ENCODE assay signal across 8 cellular contexts in the genomic region with DNA sequence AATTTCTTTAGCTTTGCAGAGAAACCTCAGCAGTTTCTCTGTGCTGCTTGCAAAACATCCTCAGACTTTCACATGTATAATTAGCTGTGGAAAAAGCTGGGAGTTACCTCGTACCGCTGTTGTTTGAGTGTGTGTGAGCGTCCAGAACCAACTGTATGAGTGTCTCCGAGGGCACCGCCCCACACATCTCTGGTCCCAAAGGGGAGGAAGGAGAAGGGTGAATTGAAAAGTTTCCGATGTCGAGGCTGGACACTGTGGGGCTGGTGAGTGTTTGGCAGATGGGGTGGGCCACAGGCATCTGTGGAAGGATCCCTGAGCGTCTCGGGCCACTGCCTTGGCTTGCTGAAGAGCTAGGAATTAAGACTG. TPM values are rescaled to one million over a fixed set of nuclear protein-coding genes. Genes with fewer than 3 reads are reported as not detected.
A peak's percentile ranks its signal among the peaks of the same experiment; 100 is the strongest.
DNase-seq lines count a peak whose midpoint lies in the region; ATAC-seq and TF ChIP-seq lines count a peak whose summit lies in the region.

No MANE protein-coding gene starts in this region.

- H3K4me1 ChIP-seq in BLaER1 (peaks cover 57% of the 10 kb centered on the region), osteoblast (ENCODE audit: insufficient read depth, low read length) (peaks cover 32% of the 10 kb centered on the region)

- H3K4me3 Mint-ChIP-seq in activated T-cell treated with anti-CD3 and anti-CD28 coated beads, Interleukin-2, amount 50 U/mL, for 24 hours: peak overlapping the region; percentile 91

- DNase-seq in HT1080 (ENCODE audit: low read depth) (peak; percentile 42), fibroblast of the aortic adventitia (ENCODE audit: low read depth) (peak; percentile 61), osteoblast (ENCODE audit: insufficient read length, low spot score, missing footprints) (peak; percentile 91)
- DNase-seq in activated T-cell treated with anti-CD3 and anti-CD28 coated beads, Interleukin-2, amount 50 U/mL, for 24 hours: peak; percentile 52

- H3K9me3 ChIP-seq in BLaER1: no peaks in the 10 kb centered on the region
- no peaks in the 10 kb centered on the region for H3K9me3 ChIP-seq in osteoblast (ENCODE audit: low read depth, low read length)

- H3K4me3 ChIP-seq in BLaER1: peak overlapping the region; percentile 75
- H3K4me3 ChIP-seq in fibroblast of the aortic adventitia (ENCODE audit: low read depth, low read length): peak overlapping the region; percentile 93
- peak overlapping the region; percentile 92 for H3K4me3 ChIP-seq in osteoblast (ENCODE audit: insufficient read depth, low read length)

- no peaks in the 10 kb centered on the region for H3K27me3 Mint-ChIP-seq in activated T-cell treated with anti-CD3 and anti-CD28 coated beads, Interleukin-2, amount 50 U/mL, for 24 hours

- H3K27ac ChIP-seq in BLaER1: peak overlapping the region; percentile 90
- H3K27ac ChIP-seq in osteoblast (ENCODE audit: low read depth, low read length): peak overlapping the region; percentile 93

- H3K36me3 Mint-ChIP-seq in activated T-cell treated with anti-CD3 and anti-CD28 coated beads, Interleukin-2, amount 50 U/mL, for 24 hours (ENCODE audit: low read depth): peaks cover 30% of the 10 kb centered on the region

- no peaks in the 10 kb centered on the region for H3K36me3 ChIP-seq in BLaER1
- H3K36me3 ChIP-seq in osteoblast (ENCODE audit: insufficient read depth, low read length): peaks cover 9% of the 10 kb centered on the region

- peak overlapping the region; percentile 97 for H3K27ac Mint-ChIP-seq in activated T-cell treated with anti-CD3 and anti-CD28 coated beads, Interleukin-2, amount 50 U/mL, for 24 hours

- H3K4me2 ChIP-seq in BLaER1: peak overlapping the region; percentile 98
- H3K4me2 ChIP-seq in osteoblast (ENCODE audit: insufficient read depth, low read length): peak overlapping the region; percentile 89

- H3K9ac ChIP-seq in BLaER1: peak overlapping the region; percentile 85

- TF ChIP-seq CTCF in fibroblast of the aortic adventitia (IDR thresholded peaks at IDR 0.05; ENCODE audit: insufficient read depth, low read length): no peak
- no peak for TF ChIP-seq CTCF in osteoblast (IDR thresholded peaks at IDR 0.05; ENCODE audit: extremely low read depth, low read depth, low read length)

- ATAC-seq in GM21390 (IDR thresholded peaks at IDR 0.05; ENCODE audit: unreplicated experiment): no peak
- no peak for ATAC-seq in GM21825 (IDR thresholded peaks at IDR 0.05; ENCODE audit: unreplicated experiment)
- no peak for ATAC-seq in HG03045 (IDR thresholded peaks at IDR 0.05; ENCODE audit: unreplicated experiment)

- H3K9me3 Mint-ChIP-seq in activated T-cell treated with anti-CD3 and anti-CD28 coated beads, Interleukin-2, amount 50 U/mL, for 24 hours: no peaks in the 10 kb centered on the region

- H3K27me3 ChIP-seq in BLaER1: no peaks in the 10 kb centered on the region
- no peaks in the 10 kb centered on the region for H3K27me3 ChIP-seq in osteoblast (ENCODE audit: insufficient read depth, low read length)

- peaks cover 62% of the 10 kb centered on the region for H3K79me2 ChIP-seq in osteoblast (ENCODE audit: insufficient read depth, low read length)

- peaks cover 74% of the 10 kb centered on the region for H3K4me1 Mint-ChIP-seq in activated T-cell treated with anti-CD3 and anti-CD28 coated beads, Interleukin-2, amount 50 U/mL, for 24 hours (ENCODE audit: low read depth)

- H4K20me1 ChIP-seq in BLaER1: peaks cover 13% of the 10 kb centered on the region
- H4K20me1 ChIP-seq in osteoblast (ENCODE audit: insufficient read depth, low read length): peaks cover 38% of the 10 kb centered on the region

- H2AFZ ChIP-seq in osteoblast (ENCODE audit: low read length): peak overlapping the region; percentile 63

RNA-seq across cellular contexts. Expression of gene ATP2B4, which starts 1.2 kb away (rescaled TPM):
- 10.7 and 15.8 TPM in 2 replicates for total RNA-seq in HT1080 (2014; rRNA removed; shearing (Covaris generic))
- 11.5 and 15.2 TPM in 2 replicates for polyA plus RNA-seq in HT1080 (2015; cell fraction: cytosol; rRNA removed)
- polyA plus RNA-seq in HT1080 (2015; cell fraction: nucleus; rRNA removed): 50.5 and 52.5 TPM in 2 replicates
- 146 and 416 TPM in 2 replicates for total RNA-seq in fibroblast of the aortic adventitia (ENCODE audit: low replicate concordance)
- 112 and 124 TPM in 2 replicates for total RNA-seq in osteoblast
